ENCODE assay signal across 14 cellular contexts in the genomic region with DNA sequence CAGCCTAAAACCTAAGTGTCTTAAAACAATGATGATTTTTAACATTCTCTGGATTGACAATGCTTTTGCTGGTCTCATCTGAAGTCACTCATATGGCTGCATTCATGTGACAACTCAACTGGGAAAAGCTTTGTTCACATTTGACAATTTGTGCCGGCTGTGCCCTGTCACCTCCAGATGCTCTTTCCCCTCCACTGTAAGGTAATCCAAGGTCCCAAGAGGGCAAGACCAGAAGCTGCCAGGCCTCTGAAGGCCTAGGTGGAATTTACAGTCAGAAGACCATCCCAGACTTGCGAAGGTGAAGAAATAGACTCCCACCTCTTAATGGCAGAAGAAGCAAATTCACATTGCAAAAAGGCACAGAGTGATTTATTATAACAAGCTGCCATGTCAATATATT. TPM values are rescaled to one million over a fixed set of nuclear protein-coding genes. Genes with fewer than 3 reads are reported as not detected.
A peak's percentile ranks its signal among the peaks of the same experiment; 100 is the strongest.
DNase-seq lines count a peak whose midpoint lies in the region; TF ChIP-seq lines count a peak whose summit lies in the region.
"Had no signal": no experiment of that assay in that cellular context is flagged by ENCODE, and none has a peak within 500 bp of the region (broad histone marks: within the 10 kb centered on the region; RNA-seq: fewer than 3 reads in every experiment).

No MANE protein-coding gene starts in this region.

- peaks cover 3% of the 10 kb centered on the region for H3K9me3 Mint-ChIP-seq in glutamatergic neuron (ENCODE audit: unreplicated experiment)
- H3K9me3 Mint-ChIP-seq: HFFc6 had no signal

- no peak for TF ChIP-seq CTCF in glutamatergic neuron (IDR thresholded peaks at IDR 0.05; ENCODE audit: partially characterized antibody, unreplicated experiment)

- peaks cover 57% of the 10 kb centered on the region for H3K4me1 Mint-ChIP-seq in glutamatergic neuron (ENCODE audit: low read depth, unreplicated experiment)
- H3K4me1 Mint-ChIP-seq: CD4-positive, CD25-positive, alpha-beta regulatory T cell had no signal

- H3K36me3 Mint-ChIP-seq in glutamatergic neuron (ENCODE audit: unreplicated experiment), result no peaks in the 10 kb centered on the region
- H3K36me3 Mint-ChIP-seq: CD4-positive, CD25-positive, alpha-beta regulatory T cell had no signal

- H3K4me3 Mint-ChIP-seq in glutamatergic neuron (ENCODE audit: unreplicated experiment), result peak overlapping the region; percentile 63
- H3K4me3 Mint-ChIP-seq: CD4-positive, CD25-positive, alpha-beta regulatory T cell; HFFc6 had no signal

- peaks cover 3% of the 10 kb centered on the region for H3K27me3 Mint-ChIP-seq in glutamatergic neuron (ENCODE audit: unreplicated experiment)

- H3K27ac Mint-ChIP-seq in glutamatergic neuron (ENCODE audit: unreplicated experiment), result peak overlapping the region; percentile 94
- H3K27ac Mint-ChIP-seq: CD4-positive, CD25-positive, alpha-beta regulatory T cell; HFFc6 had no signal

- DNase-seq in DMS 273 (lab: John Stamatoyannopoulos, UW; ENCODE audit: unreplicated experiment) (peak; percentile 30), DMS 273 treated with DMSO at 0.1 percent for 48 hours (lab: John Stamatoyannopoulos, UW) (no peak), NCI-H82 (lab: John Stamatoyannopoulos, UW) (peak; percentile 83), glutamatergic neuron (peak; percentile 58), NCI-H1092 treated with DMSO at 0.1 percent for 48 hours (lab: John Stamatoyannopoulos, UW) (no peak), AG08396 (ENCODE audit: low spot score) (no peak), HCEC 1CT (no peak)
- DNase-seq: AML-193; Calu3; CD4-positive, CD25-positive, alpha-beta regulatory T cell; DMS53; GF-D8; HFFc6 had no signal

RNA-seq across cellular contexts. Expression of a gene that starts 54.3 kb away (rescaled TPM):
- 4.9 TPM for total RNA-seq in glutamatergic neuron (ENCODE audit: unreplicated experiment)
- total RNA-seq: Calu3; CD4-positive, CD25-positive, alpha-beta regulatory T cell; HFFc6; K562 had no signal

Comparison
In these comparisons a context has a peak if more than half of its experiments do, and no peak if none do; other contexts are left out.
1. DNase-seq: peak in DMS 273 (single experiment), NCI-H82 (single experiment) and glutamatergic neuron (single experiment); none in DMS 273 treated with DMSO at 0.1 percent for 48 hours (single experiment), NCI-H1092 treated with DMSO at 0.1 percent for 48 hours (single experiment), AG08396 (single experiment) and HCEC 1CT (single experiment).